8 cellular contexts compared by ENCODE assay signal in genomic region chr12:121626087-121626852, GRCh38. TPM values are rescaled to one million over a fixed set of nuclear protein-coding genes. Genes with fewer than 3 reads are reported as not detected.
DNase-seq lines count a peak whose midpoint lies in the region; ATAC-seq and TF ChIP-seq lines count a peak whose summit lies in the region.

TSS of gene ORAI1 (plus strand) at chr12:121626530.

- H3K36me3 ChIP-seq in prostate gland (no peaks in the 10 kb centered on the region), urinary bladder (ENCODE audit: insufficient read depth) (no peaks in the 10 kb centered on the region)

- no peaks in the 10 kb centered on the region for H3K27me3 ChIP-seq in prostate gland (replicated peaks; ENCODE audit: insufficient read depth)

- no peaks in the 10 kb centered on the region for H3K27me3 Mint-ChIP-seq in T-helper 1 cell treated with Interleukin-12 subunit alpha and Interleukin-12 subunit beta and Interleukin-4 antibody, amounts not matched to agents 30 μg/mL and 1 μg/mL, for 36 hours (ENCODE audit: low read depth)

- no peaks in the 10 kb centered on the region for H3K9me3 Mint-ChIP-seq in T-helper 1 cell treated with Interleukin-12 subunit alpha and Interleukin-12 subunit beta and Interleukin-4 antibody, amounts not matched to agents 30 μg/mL and 1 μg/mL, for 36 hours

- H3K27ac Mint-ChIP-seq in T-helper 1 cell treated with Interleukin-12 subunit alpha and Interleukin-12 subunit beta and Interleukin-4 antibody, amounts not matched to agents 30 μg/mL and 1 μg/mL, for 36 hours, result peak within 1 kb of the TSS; percentile 95

- H3K4me3 Mint-ChIP-seq in T-helper 1 cell treated with Interleukin-12 subunit alpha and Interleukin-12 subunit beta and Interleukin-4 antibody, amounts not matched to agents 30 μg/mL and 1 μg/mL, for 36 hours, result peak within 1 kb of the TSS; percentile 96

- H3K9me3 ChIP-seq in prostate gland, result no peaks in the 10 kb centered on the region

- DNase-seq in GM13977 (ENCODE audit: low spot score) (peak; percentile 96), NCI-H1694 treated with DMSO at 0.1 percent for 48 hours (lab: John Stamatoyannopoulos, UW) (peak; percentile 71), amniotic stem cell (lab: John Stamatoyannopoulos, UW) (peak; percentile 72), left cardiac atrium (peak; percentile 99), prostate gland (ENCODE audit: low spot score) (peak; percentile 97)

- no peak for TF ChIP-seq CTCF in GM13977 (IDR thresholded peaks at IDR 0.05; ENCODE audit: extremely low read depth, insufficient read depth, missing control alignments)
- peak in 2 of 4 experiments; percentile 21 to 51 for TF ChIP-seq CTCF in prostate gland (IDR thresholded peaks at IDR 0.05)

- peak; percentile 66 for TF ChIP-seq POLR2A in prostate gland (IDR thresholded peaks at IDR 0.05)

- WGBS in prostate gland, result under 1% methylated on average over 38 of the region's 92 CpGs
- WGBS in urinary bladder, result under 1% methylated on average over 92 of the region's 92 CpGs

- in situ Hi-C loops in GM13977 (cut with MboI; ENCODE audit: low pct_unique_long_range_greater_than_20kb, low sequenced_read_pairs, unreplicated experiment), result loop anchor here (10.0 kb wide), 1 partner anchor 49 kb away; no protein-coding TSS in a partner anchor

- H3K27ac ChIP-seq in prostate gland (peak within 1 kb of the TSS; percentile 86 to 87), urinary bladder (ENCODE audit: low read depth) (peak within 1 kb of the TSS; percentile 82)

- H3K4me1 ChIP-seq in prostate gland (replicated peaks) (no peaks in the 10 kb centered on the region), urinary bladder (ENCODE audit: insufficient read depth) (no peaks in the 10 kb centered on the region)

- intact Hi-C loops in left cardiac atrium (cut with DNase I) (loop anchor here (5.0 to 10.0 kb wide), 3 partner anchors 51 to 74 kb away; no protein-coding TSS in a partner anchor), prostate gland (cut with DNase I) (loop anchor here (2.0 to 5.0 kb wide), 4 partner anchors 45 to 124 kb away; partner anchors contain the start of gene KDM2B)

- peaks cover 39% of the 10 kb centered on the region for H3K4me1 Mint-ChIP-seq in T-helper 1 cell treated with Interleukin-12 subunit alpha and Interleukin-12 subunit beta and Interleukin-4 antibody, amounts not matched to agents 30 μg/mL and 1 μg/mL, for 36 hours (ENCODE audit: low read depth)

- peaks cover 22% of the 10 kb centered on the region for H3K36me3 Mint-ChIP-seq in T-helper 1 cell treated with Interleukin-12 subunit alpha and Interleukin-12 subunit beta and Interleukin-4 antibody, amounts not matched to agents 30 μg/mL and 1 μg/mL, for 36 hours (ENCODE audit: low read depth)

- H3K4me3 ChIP-seq in prostate gland (peak within 1 kb of the TSS; percentile 53 to 66), urinary bladder (ENCODE audit: low read depth, low read length) (peak within 1 kb of the TSS; percentile 65)

- ATAC-seq in HG02870 (IDR thresholded peaks at IDR 0.05; ENCODE audit: unreplicated experiment), result peak; percentile 60
- ATAC-seq in left cardiac atrium, result peak; percentile 95

RNA-seq across cellular contexts. Expression of gene ORAI1, which starts in this region (rescaled TPM):
- 10 to 100 TPM; 11.7 to 12.9 TPM for total RNA-seq in left cardiac atrium
- 10 to 100 TPM in 1 of 2 donors, 1 to 10 TPM in 1; 5.5 to 71.1 TPM for total RNA-seq in prostate gland
- total RNA-seq in urinary bladder, result 5.9 TPM
- 31.3 TPM for polyA plus RNA-seq in urinary bladder

Comparison
In these comparisons a context has a peak if more than half of its experiments do, and no peak if none do; other contexts are left out.
1. Peak in every context shown above with its lines: DNase-seq, ATAC-seq, H3K4me3 ChIP-seq and H3K27ac ChIP-seq.